ENCODE assay signal across 8 cellular contexts in the genomic region with DNA sequence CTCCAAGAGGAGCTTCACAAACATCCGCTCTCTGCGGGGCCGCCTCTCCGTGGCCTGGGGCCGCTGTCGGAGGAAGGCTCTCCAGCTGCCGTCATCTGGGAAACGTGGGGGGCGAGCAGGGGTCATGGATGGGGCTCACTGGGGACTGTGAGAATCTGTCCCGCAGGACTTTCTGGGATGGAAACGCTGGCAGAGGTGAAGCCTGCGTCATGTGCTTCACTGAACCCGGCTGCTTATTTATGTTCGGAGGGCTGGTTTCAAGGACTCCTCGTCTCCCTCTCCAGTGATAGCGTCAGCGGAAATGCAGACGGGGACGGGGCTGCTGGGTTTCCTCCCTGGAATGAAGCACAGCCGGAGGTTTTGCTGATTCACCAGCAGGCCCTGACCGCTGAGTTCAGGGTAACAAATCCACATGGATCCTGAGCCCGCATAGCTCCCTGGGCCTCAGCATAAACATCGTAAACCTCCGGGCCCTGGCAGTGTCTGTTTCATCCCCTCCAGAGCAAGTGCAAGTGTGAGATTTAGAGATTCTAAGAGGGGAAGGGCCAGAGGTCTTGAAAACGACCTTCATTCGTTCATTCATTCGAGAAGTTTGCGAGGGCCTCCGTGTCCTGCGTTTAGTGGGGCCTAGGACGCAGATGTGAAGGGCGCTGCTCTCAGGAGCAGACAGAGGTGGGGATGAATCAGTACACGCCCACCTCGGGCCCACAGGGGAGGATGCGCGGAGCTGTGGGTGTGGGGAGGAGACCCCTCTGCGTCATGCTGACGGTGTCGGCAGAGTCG. TPM values are rescaled to one million over a fixed set of nuclear protein-coding genes. Genes with fewer than 3 reads are reported as not detected.
DNase-seq lines count a peak whose midpoint lies in the region; ATAC-seq and TF ChIP-seq lines count a peak whose summit lies in the region.

No MANE protein-coding gene starts in this region.

- H3K4me3 ChIP-seq in BLaER1: no peak overlapping the region
- H3K4me3 ChIP-seq in SK-N-SH (ENCODE audit: low read depth in 2 of 2, low read length in 1 of 2): no peak overlapping the region
- H3K4me3 ChIP-seq in ovary: no peak overlapping the region

- DNase-seq in SK-N-SH: peak; percentile 25
- peak; percentile 74 for DNase-seq in fibroblast of the conjunctiva (ENCODE audit: low read depth)
- DNase-seq in ovary: peak; percentile 96 to 98 (median 97)
- DNase-seq in AML-193 (lab: John Stamatoyannopoulos, UW): no peak
- no peak for DNase-seq in activated naive CD4-positive, alpha-beta T cell treated with anti-CD3 and anti-CD28 coated beads, Interleukin-2, amount 50 U/mL, for 16 hours

- H3K36me3 ChIP-seq in BLaER1: no peaks in the 10 kb centered on the region
- H3K36me3 ChIP-seq in SK-N-SH (replicated peaks in 1 of 2; ENCODE audit: control insufficient read depth in 1 of 2, insufficient read depth in 2 of 2, low read length in 1 of 2): peaks cover 0 to 7% of the 10 kb centered on the region in 2 experiments
- H3K36me3 ChIP-seq in ovary: no peaks in the 10 kb centered on the region

- H3K27ac ChIP-seq in BLaER1 (no peak overlapping the region), SK-N-SH (ENCODE audit: low read depth in 2 of 2, low read length in 1 of 2) (peak overlapping the region; percentile 81 to 90), ovary (peak overlapping the region; percentile 95 to 97)

- H4K20me1 ChIP-seq in BLaER1: no peaks in the 10 kb centered on the region
- no peaks in the 10 kb centered on the region for H4K20me1 ChIP-seq in SK-N-SH (ENCODE audit: insufficient read depth)

- POLR2A ChIA-PET in SK-N-SH (lab: Yijun Ruan, JAX): no interaction called here

- H3K9ac ChIP-seq in BLaER1 (no peak overlapping the region), SK-N-SH (peak overlapping the region; percentile 31; the same call in 1 of the 2 replicates)

- no peaks in the 10 kb centered on the region for H3K9me2 ChIP-seq in SK-N-SH

- H2AFZ ChIP-seq in SK-N-SH (ENCODE audit: low read depth): no peak overlapping the region

- peaks cover 16% of the 10 kb centered on the region for H3K9me3 ChIP-seq in BLaER1
- H3K9me3 ChIP-seq in SK-N-SH: peaks cover 3% of the 10 kb centered on the region; the same call in 1 of the 2 replicates
- H3K9me3 ChIP-seq in ovary: no peaks in the 10 kb centered on the region

- TF ChIP-seq POLR2A in ovary (IDR thresholded peaks at IDR 0.05): peak; percentile 26

- intact Hi-C loops in ovary (cut with DNase I): loop anchor here in 2 of 4 donors (1.0 to 10.0 kb wide), 2 partner anchors 110 to 144 kb away; a partner anchor contains a TSS

- no peak for TF ChIP-seq EP300 in SK-N-SH (IDR thresholded peaks at IDR 0.05; ENCODE audit: borderline replicate concordance in 1 of 2, low read depth in 1 of 2, low read length in 1 of 2)
- TF ChIP-seq EP300 in ovary (IDR thresholded peaks at IDR 0.05): peak; percentile 94

- no peak for TF ChIP-seq RAD21 in SK-N-SH (IDR thresholded peaks at IDR 0.05; ENCODE audit: low read length)

- H3K27me3 ChIP-seq in BLaER1 (no peaks in the 10 kb centered on the region), SK-N-SH (ENCODE audit: insufficient read depth) (no peaks in the 10 kb centered on the region), ovary (no peaks in the 10 kb centered on the region)

- peaks cover 32% of the 10 kb centered on the region for H3K79me2 ChIP-seq in SK-N-SH (ENCODE audit: insufficient read depth)

- ATAC-seq in HG03159 (IDR thresholded peaks at IDR 0.05; ENCODE audit: unreplicated experiment) (no peak), GM19035 (IDR thresholded peaks at IDR 0.05; ENCODE audit: unreplicated experiment) (no peak)

- H3K4me2 ChIP-seq in BLaER1: peak overlapping the region; percentile 21
- H3K4me2 ChIP-seq in SK-N-SH: no peak overlapping the region

- peaks cover 16% of the 10 kb centered on the region for H3F3A ChIP-seq in SK-N-SH (replicated peaks; ENCODE audit: insufficient read depth)

- CTCF ChIA-PET in SK-N-SH (lab: Yijun Ruan, JAX): interaction anchor here (1.1 to 15.7 kb wide), 4 partner anchors 10 to 526 kb away, joined by 3 to 271 read pairs (median 16); no protein-coding TSS in a partner anchor

- H3K4me1 ChIP-seq in BLaER1 (peaks cover 47% of the 10 kb centered on the region), SK-N-SH (ENCODE audit: control insufficient read depth in 1 of 2, insufficient read depth in 2 of 2, low read depth in 1 of 2, low read length in 1 of 2) (peaks cover 9 to 41% of the 10 kb centered on the region in 2 experiments; a peak in 1 of 4 replicates), ovary (ENCODE audit: insufficient read depth) (peaks cover 34% of the 10 kb centered on the region)

- TF ChIP-seq CTCF in SK-N-SH (IDR thresholded peaks at IDR 0.05) (no peak), ovary (IDR thresholded peaks at IDR 0.05) (peak in 2 of 3 donors; percentile 3 to 22)

- WGBS in SK-N-SH (ENCODE audit: low lambda C conversion rate): 80% methylated on average over 29 of the region's 40 CpGs
- WGBS in ovary, 3 donors: 10 to 17% (median 17%) methylated on average over 40 of the region's 40 CpGs

TF ChIP-seq in SK-N-SH, 30 proteins besides CTCF, POLR2A, EP300 and RAD21:
- TF ChIP-seq FOXJ3 (CRISPR knock-in tag; IDR thresholded peaks at IDR 0.05) (no peak), TCF12 (IDR thresholded peaks at IDR 0.05) (peak; percentile 37; the same call in 1 of the 2 replicates), GABPA (IDR thresholded peaks at IDR 0.05; ENCODE audit: low read depth) (peak; percentile 51; the same call in 1 of the 2 replicates), MXI1 (IDR thresholded peaks at IDR 0.05; ENCODE audit: low read depth, low read length) (no peak)
- TF ChIP-seq, protein P1, sequence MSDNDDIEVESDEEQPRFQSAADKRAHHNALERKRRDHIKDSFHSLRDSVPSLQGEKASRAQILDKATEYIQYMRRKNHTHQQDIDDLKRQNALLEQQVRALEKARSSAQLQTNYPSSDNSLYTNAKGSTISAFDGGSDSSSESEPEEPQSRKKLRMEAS (IDR thresholded peaks at IDR 0.05; ENCODE audit: low read depth): peak; percentile 50; the same call in 1 of the 2 replicates
- TF ChIP-seq, protein P2, sequence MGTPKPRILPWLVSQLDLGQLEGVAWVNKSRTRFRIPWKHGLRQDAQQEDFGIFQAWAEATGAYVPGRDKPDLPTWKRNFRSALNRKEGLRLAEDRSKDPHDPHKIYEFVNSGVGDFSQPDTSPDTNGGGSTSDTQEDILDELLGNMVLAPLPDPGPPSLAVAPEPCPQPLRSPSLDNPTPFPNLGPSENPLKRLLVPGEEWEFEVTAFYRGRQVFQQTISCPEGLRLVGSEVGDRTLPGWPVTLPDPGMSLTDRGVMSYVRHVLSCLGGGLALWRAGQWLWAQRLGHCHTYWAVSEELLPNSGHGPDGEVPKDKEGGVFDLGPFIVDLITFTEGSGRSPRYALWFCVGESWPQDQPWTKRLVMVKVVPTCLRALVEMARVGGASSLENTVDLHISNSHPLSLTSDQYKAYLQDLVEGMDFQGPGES (IDR thresholded peaks at IDR 0.05; ENCODE audit: low read depth, low read length): no peak

RNA-seq across cellular contexts. Expression of a gene that starts 7.0 kb away (rescaled TPM):
- polyA plus RNA-seq in SK-N-SH (2012; rRNA removed) (45.5 and 53.3 TPM in 2 replicates), ovary (10 to 100 TPM; 25.7 to 52.9 TPM)
- 27.6 and 33.4 TPM in 2 replicates for polyA plus RNA-seq in SK-N-SH (2012; cell fraction: cytosol; rRNA removed)
- polyA plus RNA-seq in SK-N-SH (2012; cell fraction: nucleus; rRNA removed): 208 and 214 TPM in 2 replicates
- 10 to 100 TPM; 26.2 to 48.2 (median 40.1) TPM for total RNA-seq in ovary

Comparison
In these comparisons a context has a peak if more than half of its experiments do, and no peak if none do; other contexts are left out.
1. DNase-seq: peak in SK-N-SH (single experiment), fibroblast of the conjunctiva (single experiment) and ovary (5 of 5); none in AML-193 (0 of 2) and activated naive CD4-positive, alpha-beta T cell treated with anti-CD3 and anti-CD28 coated beads, Interleukin-2, amount 50 U/mL, for 16 hours (single experiment).